19 cellular contexts compared by ENCODE assay signal in the genomic region with DNA sequence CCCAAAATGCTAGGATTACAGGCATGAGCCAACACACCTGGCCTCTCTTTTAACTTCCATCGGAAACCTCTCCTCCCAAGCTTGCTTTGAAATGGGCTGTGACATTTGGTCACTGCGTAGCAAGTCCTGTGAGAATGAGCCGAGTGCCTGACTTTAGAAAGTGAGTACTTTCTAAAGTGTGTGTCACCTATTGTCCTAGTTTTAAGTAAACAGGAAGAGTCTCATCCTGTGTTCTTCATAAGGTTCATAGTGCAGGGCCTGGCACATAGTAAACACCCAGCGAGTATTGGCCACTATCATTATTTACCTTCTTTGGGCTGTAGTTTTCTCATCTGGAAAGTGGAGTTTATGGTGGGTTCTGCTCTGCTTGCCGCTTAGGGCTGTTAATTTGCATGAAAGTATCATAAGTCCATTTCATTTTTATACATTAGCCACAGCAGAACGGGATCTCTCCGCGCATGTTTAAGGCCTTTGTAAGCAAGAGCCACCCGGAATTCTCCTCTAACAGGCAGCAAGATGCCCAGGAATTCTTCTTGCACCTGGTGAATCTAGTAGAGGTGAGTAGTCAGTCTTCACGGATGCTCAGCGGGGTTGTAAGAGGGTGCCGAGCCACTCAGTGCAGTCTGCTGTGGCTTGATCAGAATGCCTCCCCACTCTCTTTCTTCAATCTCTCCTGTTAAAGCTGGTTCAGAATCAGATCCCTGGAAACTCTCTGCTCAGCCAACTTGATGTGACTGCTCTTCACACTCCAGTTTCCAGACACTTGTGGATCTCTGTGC.
"Had no signal": no experiment of that assay in that cellular context is flagged by ENCODE, and none has a peak within 500 bp of the region (broad histone marks: within the 10 kb centered on the region; RNA-seq: fewer than 3 reads in every experiment).

No MANE protein-coding gene starts in this region.

- ATAC-seq: activated CD8-positive, alpha-beta memory T cell treated with anti-CD3 and anti-CD28 coated beads, Interleukin-2, amount 10 ng/mL, durations not matched to agents 7 days and 5 days; activated naive CD4-positive, alpha-beta T cell treated with anti-CD3 and anti-CD28 coated beads, Interleukin-2, amount 50 U/mL, for 72 hours; heart left ventricle; naive thymus-derived CD8-positive, alpha-beta T cell had no signal

- H3K9me3 ChIP-seq: heart left ventricle, neutrophil, transverse colon, vagina had no signal

- H3K36me3 ChIP-seq: neutrophil, transverse colon had no signal

- H3K4me1 ChIP-seq: transverse colon, vagina had no signal

- H3K27me3 ChIP-seq: cardiac muscle cell, heart left ventricle, neutrophil, transverse colon, vagina had no signal

- H3K4me3 ChIP-seq: cardiac muscle cell, heart left ventricle, transverse colon, vagina had no signal

- FAIRE-seq: frontal cortex had no signal

- H3K27ac ChIP-seq: cardiac muscle cell, heart left ventricle, neutrophil, transverse colon, vagina had no signal

- DNase-seq: activated CD4-positive, alpha-beta T cell treated with anti-CD3 and anti-CD28 coated beads for 1 hour; activated CD4-positive, alpha-beta T cell treated with anti-CD3 and anti-CD28 coated beads, Interleukin-2, amount 50 U/mL, for 4 hours; activated CD8-positive, alpha-beta memory T cell treated with anti-CD3 and anti-CD28 coated beads, Interleukin-2, amount 10 ng/mL, durations not matched to agents 7 days and 5 days; activated effector memory CD4-positive, alpha-beta T cell treated with Interleukin-2 at 50 U/mL for 16 hours; activated T-cell treated with anti-CD3 and anti-CD28 coated beads, Interleukin-2, amount 50 U/mL, for 24 hours; effector CD4-positive, alpha-beta T cell; heart left ventricle; immature natural killer cell; mammary epithelial cell; naive thymus-derived CD8-positive, alpha-beta T cell; posterior cingulate gyrus; stimulated activated CD4-positive, alpha-beta T cell treated with anti-CD3 and anti-CD28 coated beads, Interleukin-4, amount 100 ng/mL, for 1 hour; stimulated activated naive CD4-positive, alpha-beta T cell; transverse colon had no signal
